In the genomic region with DNA sequence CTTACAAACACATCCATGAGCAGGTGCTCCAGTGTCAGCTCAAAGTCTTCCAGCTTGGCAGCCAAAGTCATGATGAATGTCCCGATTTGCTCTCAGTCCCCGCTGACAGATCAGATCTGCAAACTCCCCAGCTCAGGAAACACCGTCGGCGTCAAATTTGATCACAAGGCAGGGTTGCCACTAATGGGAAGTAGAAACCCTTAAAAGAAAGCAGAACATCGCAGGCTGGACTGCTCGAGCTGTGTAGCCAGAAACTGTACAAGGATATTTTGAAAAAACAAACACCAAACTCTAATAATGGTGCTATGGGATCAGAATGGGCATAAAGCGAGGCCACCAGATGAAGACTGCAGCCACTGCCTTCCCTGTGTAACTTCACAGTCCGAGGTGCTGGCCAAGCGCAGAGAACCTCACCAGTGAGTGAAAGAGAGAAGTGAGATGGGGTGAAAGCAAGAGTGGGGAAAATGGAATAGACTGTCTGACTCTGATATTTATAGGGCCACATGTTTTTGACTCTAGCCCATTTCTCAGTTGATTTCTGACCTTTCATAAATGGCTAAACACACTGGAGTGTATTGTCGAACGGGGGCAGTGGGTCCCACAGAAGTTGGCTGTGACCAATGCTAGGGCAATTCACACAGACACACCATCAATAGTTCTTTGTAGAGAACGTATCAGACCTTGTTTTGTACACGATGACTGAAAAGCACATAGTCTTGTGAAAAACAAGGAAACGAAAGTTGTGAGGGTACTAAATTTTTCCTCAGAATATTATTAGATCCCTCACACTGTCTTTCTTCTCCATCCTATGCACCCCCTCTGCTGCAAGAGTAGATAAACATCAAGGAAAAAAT, we compare ENCODE assay signal across 16 cellular contexts.
A peak's percentile ranks its signal among the peaks of the same experiment; 100 is the strongest.
DNase-seq lines count a peak whose midpoint lies in the region; ATAC-seq and TF ChIP-seq lines count a peak whose summit lies in the region.
"Had no signal": no experiment of that assay in that cellular context is flagged by ENCODE, and none has a peak within 500 bp of the region (broad histone marks: within the 10 kb centered on the region; RNA-seq: fewer than 3 reads in every experiment).

No MANE protein-coding gene starts in this region.

- no peaks in the 10 kb centered on the region for H3K27me3 Mint-ChIP-seq in chondrocyte (ENCODE audit: low read depth)
- peaks cover 4% of the 10 kb centered on the region for H3K27me3 Mint-ChIP-seq in activated T-cell treated with anti-CD3 and anti-CD28 coated beads, Interleukin-2, amount 50 U/mL, for 4 hours (ENCODE audit: low read depth)
- peaks cover 71% of the 10 kb centered on the region for H3K27me3 Mint-ChIP-seq in Calu3 (ENCODE audit: unreplicated experiment)
- H3K27me3 Mint-ChIP-seq in HFFc6 (ENCODE audit: insufficient read depth) = no peaks in the 10 kb centered on the region; the same call in 1 of the 2 replicates
- peaks cover 16% of the 10 kb centered on the region for H3K27me3 Mint-ChIP-seq in MCF 10A (ENCODE audit: insufficient read depth, unreplicated experiment)

- intact Hi-C loops in Calu3 (cut with micrococcal nuclease; ENCODE audit: unreplicated experiment) = no loop called here
- intact Hi-C loops in MCF 10A (cut with micrococcal nuclease) = no loop called here

- peaks cover 30% of the 10 kb centered on the region for H3K4me1 Mint-ChIP-seq in chondrocyte (ENCODE audit: low read depth)
- H3K4me1 Mint-ChIP-seq in activated T-cell treated with anti-CD3 and anti-CD28 coated beads, Interleukin-2, amount 50 U/mL, for 4 hours (ENCODE audit: low read depth) = peaks cover 14% of the 10 kb centered on the region
- H3K4me1 Mint-ChIP-seq in Calu3 (ENCODE audit: low read depth, unreplicated experiment) = no peaks in the 10 kb centered on the region
- peaks cover 21% of the 10 kb centered on the region for H3K4me1 Mint-ChIP-seq in HFFc6 (ENCODE audit: low read depth)
- H3K4me1 Mint-ChIP-seq in MCF 10A (ENCODE audit: insufficient read depth, unreplicated experiment) = no peaks in the 10 kb centered on the region

- peak overlapping the region; percentile 74 for H3K27ac Mint-ChIP-seq in chondrocyte (ENCODE audit: unreplicated experiment)
- no peak overlapping the region for H3K27ac Mint-ChIP-seq in Calu3 (ENCODE audit: unreplicated experiment)
- no peak overlapping the region for H3K27ac Mint-ChIP-seq in HFFc6
- H3K27ac Mint-ChIP-seq in MCF 10A (ENCODE audit: low read depth, unreplicated experiment) = no peak overlapping the region
- H3K27ac Mint-ChIP-seq: activated naive CD8-positive, alpha-beta T cell treated with anti-CD3 and anti-CD28 coated beads for 36 hours had no signal

- H3K27ac ChIP-seq in substantia nigra (ENCODE audit: low read depth, low read length, poor library complexity, severe bottlenecking) = peak overlapping the region; percentile 33

- DNase-seq in chondrocyte (ENCODE audit: low spot score) (no peak), medulla oblongata (ENCODE audit: extremely low spot score) (peak; percentile 83), substantia nigra (lab: John Stamatoyannopoulos, UW) (peak in 20 of 49 donors; percentile 11 to 61 (median 28)), Calu3 (no peak), HFFc6 (no peak), MCF 10A (ENCODE audit: unreplicated experiment) (no peak)
- DNase-seq in activated T-cell treated with anti-CD3 and anti-CD28 coated beads, Interleukin-2, amount 50 U/mL, for 4 hours = no peak
- DNase-seq: activated naive CD8-positive, alpha-beta T cell treated with anti-CD3 and anti-CD28 coated beads for 36 hours; CD4-positive, alpha-beta memory T cell; GF-D8; H7; NCI-H2081 treated with DMSO at 0.1 percent for 48 hours; stimulated activated naive CD4-positive, alpha-beta T cell treated with Interleukin-2 at 50 U/mL for 16 hours; T-helper 2 cell had no signal

- no peaks in the 10 kb centered on the region for H3K36me3 Mint-ChIP-seq in chondrocyte (ENCODE audit: low read depth)
- H3K36me3 Mint-ChIP-seq in activated T-cell treated with anti-CD3 and anti-CD28 coated beads, Interleukin-2, amount 50 U/mL, for 4 hours (ENCODE audit: insufficient read depth) = no peaks in the 10 kb centered on the region
- no peaks in the 10 kb centered on the region for H3K36me3 Mint-ChIP-seq in Calu3 (ENCODE audit: insufficient read depth, unreplicated experiment)
- H3K36me3 Mint-ChIP-seq in HFFc6 (ENCODE audit: low read depth) = peaks cover 5% of the 10 kb centered on the region; the same call in 1 of the 2 replicates
- H3K36me3 Mint-ChIP-seq in MCF 10A (ENCODE audit: insufficient read depth, unreplicated experiment) = no peaks in the 10 kb centered on the region
- H3K36me3 Mint-ChIP-seq: activated naive CD8-positive, alpha-beta T cell treated with anti-CD3 and anti-CD28 coated beads for 36 hours; CD4-positive, alpha-beta memory T cell had no signal

- H3K9me3 Mint-ChIP-seq in chondrocyte (ENCODE audit: low read depth) = no peaks in the 10 kb centered on the region
- H3K9me3 Mint-ChIP-seq in activated T-cell treated with anti-CD3 and anti-CD28 coated beads, Interleukin-2, amount 50 U/mL, for 4 hours = no peaks in the 10 kb centered on the region
- no peaks in the 10 kb centered on the region for H3K9me3 Mint-ChIP-seq in Calu3 (ENCODE audit: low read depth, unreplicated experiment)
- no peaks in the 10 kb centered on the region for H3K9me3 Mint-ChIP-seq in HFFc6
- H3K9me3 Mint-ChIP-seq in MCF 10A (ENCODE audit: unreplicated experiment) = no peaks in the 10 kb centered on the region
- H3K9me3 Mint-ChIP-seq: activated naive CD8-positive, alpha-beta T cell treated with anti-CD3 and anti-CD28 coated beads for 36 hours had no signal

- POLR2A ChIA-PET in MCF 10A (lab: Yijun Ruan, JAX) = interaction anchor here (0.6 kb wide), 2 partner anchors 219 to 340 kb away, joined by 3 read pairs; no protein-coding TSS in a partner anchor

- CTCF ChIA-PET in Calu3 (lab: Charles Lee) = no interaction called here
- CTCF ChIA-PET in MCF 10A (lab: Yijun Ruan, JAX) = no interaction called here

- TF ChIP-seq CTCF in chondrocyte (IDR thresholded peaks at IDR 0.05) (no peak), Calu3 (IDR thresholded peaks at IDR 0.05; ENCODE audit: unreplicated experiment) (no peak), HFFc6 (IDR thresholded peaks at IDR 0.05) (no peak), MCF 10A (IDR thresholded peaks at IDR 0.05; ENCODE audit: unreplicated experiment) (no peak)

- ATAC-seq in GM19455 (IDR thresholded peaks at IDR 0.05; ENCODE audit: unreplicated experiment) = peak; percentile 53
- no peak for ATAC-seq in activated T-cell treated with anti-CD3 and anti-CD28 coated beads, Interleukin-2, amount 50 U/mL, for 4 hours
- ATAC-seq: K562 had no signal

- BruUV-seq in Calu3 (replicated peaks; lab: Mats Ljungman, UMichigan) = no TSS peak
- BruUV-seq in MCF 10A (replicated peaks; lab: Mats Ljungman, UMichigan) = no TSS peak

- H3K4me3 Mint-ChIP-seq in chondrocyte (ENCODE audit: unreplicated experiment) = no peak overlapping the region
- H3K4me3 Mint-ChIP-seq in activated T-cell treated with anti-CD3 and anti-CD28 coated beads, Interleukin-2, amount 50 U/mL, for 4 hours = no peak overlapping the region
- no peak overlapping the region for H3K4me3 Mint-ChIP-seq in Calu3 (ENCODE audit: low read depth, unreplicated experiment)
- no peak overlapping the region for H3K4me3 Mint-ChIP-seq in HFFc6
- no peak overlapping the region for H3K4me3 Mint-ChIP-seq in MCF 10A (ENCODE audit: unreplicated experiment)
- H3K4me3 Mint-ChIP-seq: activated naive CD8-positive, alpha-beta T cell treated with anti-CD3 and anti-CD28 coated beads for 36 hours had no signal
